24 cellular contexts compared by ENCODE assay signal in the genomic region with DNA sequence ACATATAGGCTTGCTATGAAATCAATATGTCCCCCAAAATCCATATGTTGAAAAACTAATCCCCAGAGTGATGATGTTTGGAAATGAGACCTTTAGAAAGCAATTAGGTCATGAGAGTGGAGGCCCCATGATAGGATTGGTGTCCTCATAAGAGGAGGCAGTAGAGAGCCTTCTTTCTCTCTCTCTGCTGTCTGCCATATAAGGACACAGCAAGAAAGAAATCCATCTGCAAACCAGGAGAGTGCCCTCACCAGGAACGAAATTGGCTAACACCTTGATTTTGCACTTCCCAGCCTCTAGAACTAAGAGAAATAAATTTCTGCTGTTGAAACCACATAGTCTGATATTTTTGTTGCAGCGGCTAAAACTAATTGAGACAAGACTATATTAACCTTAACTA.
"Had no signal": no experiment of that assay in that cellular context is flagged by ENCODE, and none has a peak within 500 bp of the region (broad histone marks: within the 10 kb centered on the region; RNA-seq: fewer than 3 reads in every experiment).

No MANE protein-coding gene starts in this region.

- FAIRE-seq: endometrium, pancreas had no signal

- H3K4me1 ChIP-seq: colonic mucosa, lower lobe of right lung, pancreas, upper lobe of left lung had no signal

- H3K9me3 ChIP-seq: colonic mucosa, lower lobe of right lung, neutrophil, pancreas, thoracic aorta, upper lobe of left lung had no signal

- H3K27ac Mint-ChIP-seq: activated T-cell treated with anti-CD3 and anti-CD28 coated beads, Interleukin-2, amount 50 U/mL, for 72 hours had no signal

- H3K4me3 Mint-ChIP-seq: activated T-cell treated with anti-CD3 and anti-CD28 coated beads, Interleukin-2, amount 50 U/mL, for 72 hours; natural killer cell; stimulated activated effector memory CD8-positive, alpha-beta T cell treated with anti-CD3 and anti-CD28 coated beads, Interleukin-12 subunit alpha, Interleukin-12 subunit beta, amount 100 ng/mL, for 72 hours had no signal

- H3K27me3 ChIP-seq: brain microvascular endothelial cell, colonic mucosa, neutrophil, pancreas, upper lobe of left lung had no signal

- ATAC-seq: activated T-cell treated with anti-CD3 and anti-CD28 coated beads, Interleukin-2, amount 50 U/mL, for 72 hours; lower lobe of right lung; natural killer cell; sciatic nerve; stimulated activated effector memory CD8-positive, alpha-beta T cell treated with anti-CD3 and anti-CD28 coated beads, Interleukin-12 subunit alpha, Interleukin-12 subunit beta, amount 100 ng/mL, for 72 hours had no signal

- DNase-seq: activated CD4-positive, alpha-beta T cell treated with anti-CD3 and anti-CD28 coated beads, Interleukin-2, amount 50 U/mL, for 1 hour; activated CD4-positive, CD25-positive, alpha-beta regulatory T cell treated with anti-CD3 and anti-CD28 coated beads, Interleukin-2, amount 50 U/mL, for 72 hours; activated CD8-positive, alpha-beta memory T cell treated with anti-CD3 and anti-CD28 coated beads, Interleukin-2, amount 50 U/mL, for 4 hours; activated effector memory CD4-positive, alpha-beta T cell treated with anti-CD3 and anti-CD28 coated beads, Interleukin-2, amount 50 U/mL, for 16 hours; activated naive CD4-positive, alpha-beta T cell treated with anti-CD3 and anti-CD28 coated beads, Interleukin-2, amount 50 U/mL, for 16 hours; activated T-cell treated with anti-CD3 and anti-CD28 coated beads, Interleukin-2, amount 50 U/mL, for 72 hours; aorta; brain microvascular endothelial cell; central memory CD4-positive, alpha-beta T cell; colonic mucosa; erythroblast; foreskin melanocyte; glutamatergic neuron; hippocampal formation; lower lobe of right lung; natural killer cell; pancreas; stimulated activated CD4-positive, alpha-beta T cell treated with anti-CD3 and anti-CD28 coated beads, Interleukin-4, amount 100 ng/mL, for 24 hours; upper lobe of left lung had no signal

- H3K4me3 ChIP-seq: colonic mucosa, lower lobe of right lung, pancreas, thoracic aorta, upper lobe of left lung had no signal

- H3K27ac ChIP-seq: brain microvascular endothelial cell, colonic mucosa, lower lobe of right lung, neutrophil, pancreas, thoracic aorta, upper lobe of left lung had no signal
